22 cellular contexts compared by ENCODE assay signal in genomic region chr4:8502371-8502770, GRCh38.
"Had no signal": no experiment of that assay in that cellular context is flagged by ENCODE, and none has a peak within 500 bp of the region (broad histone marks: within the 10 kb centered on the region; RNA-seq: fewer than 3 reads in every experiment).

No MANE protein-coding gene starts in this region.

- H3K36me3 ChIP-seq: cardiac muscle cell, colonic mucosa, left lung, lower lobe of right lung, right lobe of liver, upper lobe of left lung had no signal

- H3K9me3 ChIP-seq: colonic mucosa, left lung, lower lobe of right lung, right lobe of liver, testis, upper lobe of left lung had no signal

- H3K4me3 ChIP-seq: cardiac muscle cell, colonic mucosa, left lung, lower lobe of right lung, right lobe of liver, testis, upper lobe of left lung had no signal

- H3K4me1 ChIP-seq: colonic mucosa, right lobe of liver had no signal

- H3K9me3 Mint-ChIP-seq: activated naive CD4-positive, alpha-beta T cell treated with anti-CD3 and anti-CD28 coated beads, Interleukin-2, amount 50 U/mL, for 72 hours; activated T-helper 2 cell treated with anti-CD3 and anti-CD28 coated beads, Interferon-gamma antibody, Interleukin-2, Interleukin-4, amounts not matched to agents 10 μg/mL and 5 μg/mL and 100 μg/mL, durations not matched to agents 14 hours and 24 hours and 36 hours had no signal

- H3K4me3 Mint-ChIP-seq: activated B cell treated with CpG ODN at 0.5 μM for 24 hours; activated CD8-positive, alpha-beta T cell treated with anti-CD3 and anti-CD28 coated beads for 36 hours; naive thymus-derived CD4-positive, alpha-beta T cell; neural crest cell; T-helper 2 cell treated with Interferon-gamma antibody and Interleukin-4, amounts not matched to agents 5 μg/mL and 100 μg/mL, for 36 hours had no signal

- H3K27me3 Mint-ChIP-seq: activated B cell treated with CpG ODN at 0.5 μM for 24 hours; activated CD8-positive, alpha-beta T cell treated with anti-CD3 and anti-CD28 coated beads for 36 hours; naive thymus-derived CD4-positive, alpha-beta T cell had no signal

- H3K4me1 Mint-ChIP-seq: activated B cell treated with CpG ODN at 0.5 μM for 24 hours, neural crest cell had no signal

- H3K27ac ChIP-seq: cardiac muscle cell, colonic mucosa, left lung, lower lobe of right lung, right lobe of liver, upper lobe of left lung had no signal

- DNase-seq: activated B cell treated with CpG ODN at 0.5 μM for 24 hours; activated CD4-positive, alpha-beta T cell treated with anti-CD3 and anti-CD28 coated beads, Interleukin-2, amount 50 U/mL, for 1 hour; activated CD8-positive, alpha-beta T cell treated with anti-CD3 and anti-CD28 coated beads for 36 hours; activated naive CD4-positive, alpha-beta T cell; activated T-cell treated with anti-CD3 and anti-CD28 coated beads, Interleukin-2, amount 50 U/mL, for 48 hours; cerebellar nuclear complex; colonic mucosa; effector CD8-positive, alpha-beta T cell; left lung; lower lobe of right lung; naive thymus-derived CD4-positive, alpha-beta T cell; right lobe of liver; stimulated activated CD4-positive, alpha-beta T cell treated with anti-CD3 and anti-CD28 coated beads, Interleukin-2, amount 100 ng/mL, for 48 hours; stimulated activated naive CD4-positive, alpha-beta T cell treated with Interleukin-2 at 50 U/mL for 16 hours; T-helper 1 cell; upper lobe of left lung had no signal

- ATAC-seq: activated CD8-positive, alpha-beta T cell treated with anti-CD3 and anti-CD28 coated beads for 36 hours; activated naive CD4-positive, alpha-beta T cell treated with anti-CD3 and anti-CD28 coated beads, Interleukin-2, amount 50 U/mL, for 72 hours; left lung; lower lobe of right lung; naive thymus-derived CD4-positive, alpha-beta T cell had no signal

- H3K27me3 ChIP-seq: cardiac muscle cell, colonic mucosa, left lung, right lobe of liver, testis, upper lobe of left lung had no signal
